Comparison of ENCODE assay signal across 2 cellular contexts in the genomic region with DNA sequence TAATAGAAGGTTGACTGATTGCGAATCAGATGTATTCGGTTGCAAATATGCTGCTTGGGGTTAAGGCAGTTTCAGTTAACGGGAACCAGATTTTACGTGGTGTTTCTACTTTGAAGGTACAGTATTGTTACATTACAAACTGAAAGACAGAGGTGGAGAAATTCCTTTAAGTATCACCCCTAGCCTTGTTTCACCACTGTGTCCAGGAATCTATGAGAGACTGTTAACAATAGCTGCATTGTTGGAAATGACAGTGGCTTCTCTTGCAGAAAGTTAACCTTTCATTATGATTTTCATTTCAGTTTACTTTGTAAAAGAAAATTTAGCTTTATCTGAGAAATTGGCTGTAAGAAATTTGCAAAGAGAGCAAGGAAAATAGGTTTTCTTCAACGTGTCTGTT.
TF ChIP-seq lines count a peak whose summit lies in the region.

No MANE protein-coding gene starts in this region.

TF ChIP-seq in SK-N-SH, 30 proteins besides CTCF, POLR2A, EP300 and RAD21 (continued from another document):
- TF ChIP-seq FOXM1 (IDR thresholded peaks at IDR 0.05; ENCODE audit: low read depth), result no peak

TF ChIP-seq in SK-N-SH treated with all-trans-retinoic acid at 6 μM for 48 hours, 23 proteins besides CTCF, POLR2A, EP300 and RAD21 (continued from another document):
- TF ChIP-seq, protein P1, sequence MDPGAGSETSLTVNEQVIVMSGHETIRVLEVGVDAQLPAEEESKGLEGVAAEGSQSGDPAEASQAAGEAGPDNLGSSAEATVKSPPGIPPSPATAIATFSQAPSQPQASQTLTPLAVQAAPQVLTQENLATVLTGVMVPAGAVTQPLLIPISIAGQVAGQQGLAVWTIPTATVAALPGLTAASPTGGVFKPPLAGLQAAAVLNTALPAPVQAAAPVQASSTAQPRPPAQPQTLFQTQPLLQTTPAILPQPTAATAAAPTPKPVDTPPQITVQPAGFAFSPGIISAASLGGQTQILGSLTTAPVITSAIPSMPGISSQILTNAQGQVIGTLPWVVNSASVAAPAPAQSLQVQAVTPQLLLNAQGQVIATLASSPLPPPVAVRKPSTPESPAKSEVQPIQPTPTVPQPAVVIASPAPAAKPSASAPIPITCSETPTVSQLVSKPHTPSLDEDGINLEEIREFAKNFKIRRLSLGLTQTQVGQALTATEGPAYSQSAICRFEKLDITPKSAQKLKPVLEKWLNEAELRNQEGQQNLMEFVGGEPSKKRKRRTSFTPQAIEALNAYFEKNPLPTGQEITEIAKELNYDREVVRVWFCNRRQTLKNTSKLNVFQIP (CRISPR knock-in tag; IDR thresholded peaks at IDR 0.05; ENCODE audit: borderline replicate concordance, low read depth), result no peak
- no peak for TF ChIP-seq ZC3H10 (CRISPR knock-in tag; IDR thresholded peaks at IDR 0.05)
- no peak for TF ChIP-seq RARB (CRISPR knock-in tag; IDR thresholded peaks at IDR 0.05)
- no peak for TF ChIP-seq ARNTL (CRISPR knock-in tag; IDR thresholded peaks at IDR 0.05; ENCODE audit: borderline replicate concordance, low read depth)
- TF ChIP-seq SNAI2 (CRISPR knock-in tag; IDR thresholded peaks at IDR 0.05), result no peak
- no peak for TF ChIP-seq PATZ1 (CRISPR knock-in tag; IDR thresholded peaks at IDR 0.05; ENCODE audit: borderline replicate concordance)
- TF ChIP-seq ZNF70 (CRISPR knock-in tag; IDR thresholded peaks at IDR 0.05), result no peak
- no peak for TF ChIP-seq GLIS3 (CRISPR knock-in tag; IDR thresholded peaks at IDR 0.05)
